ENCODE assay signal across 33 cellular contexts in genomic region chr6:63197741-63198140, GRCh38.
"Had no signal": no experiment of that assay in that cellular context is flagged by ENCODE, and none has a peak within 500 bp of the region (broad histone marks: within the 10 kb centered on the region; RNA-seq: fewer than 3 reads in every experiment).

No MANE protein-coding gene starts in this region.

- H3K9me3 ChIP-seq: MG63 had no signal

- DNase-seq: Karpas-422, Kasumi-1, MG63, MM.1S, MV-4-11, NCI-H1048, NCI-H1092, NCI-H1092 treated with DMSO at 0.1 percent for 48 hours, NCI-H1105, NCI-H1105 treated with DMSO at 0.1 percent for 48 hours, NCI-H1417 treated with DMSO at 0.1 percent for 48 hours, NCI-H1436, NCI-H1436 treated with DMSO at 0.1 percent for 48 hours, NCI-H146, NCI-H1694, NCI-H1694 treated with DMSO at 0.1 percent for 48 hours, NCI-H187, NCI-H187 treated with DMSO at 0.1 percent for 48 hours, NCI-H1930, NCI-H2029, NCI-H2029 treated with DMSO at 0.1 percent for 48 hours, NCI-H2081, NCI-H2081 treated with DMSO at 0.1 percent for 48 hours, NCI-H2107, NCI-H2171, NCI-H2171 treated with DMSO at 0.1 percent for 48 hours, NCI-H2227 treated with DMSO at 0.1 percent for 48 hours, NCI-H226, NCI-H345, NCI-H446, NCI-H446 treated with DMSO at 0.1 percent for 48 hours, NCI-H510A had no signal

- H3K27me3 ChIP-seq: MG63 had no signal

- H3K27ac ChIP-seq: KMS-11 had no signal

- H3K9ac ChIP-seq: KMS-11 had no signal

- H3K4me2 ChIP-seq: KMS-11 had no signal

- H3K4me3 ChIP-seq: MG63 had no signal

- H3K36me3 ChIP-seq: MG63 had no signal
